In the genomic region with DNA sequence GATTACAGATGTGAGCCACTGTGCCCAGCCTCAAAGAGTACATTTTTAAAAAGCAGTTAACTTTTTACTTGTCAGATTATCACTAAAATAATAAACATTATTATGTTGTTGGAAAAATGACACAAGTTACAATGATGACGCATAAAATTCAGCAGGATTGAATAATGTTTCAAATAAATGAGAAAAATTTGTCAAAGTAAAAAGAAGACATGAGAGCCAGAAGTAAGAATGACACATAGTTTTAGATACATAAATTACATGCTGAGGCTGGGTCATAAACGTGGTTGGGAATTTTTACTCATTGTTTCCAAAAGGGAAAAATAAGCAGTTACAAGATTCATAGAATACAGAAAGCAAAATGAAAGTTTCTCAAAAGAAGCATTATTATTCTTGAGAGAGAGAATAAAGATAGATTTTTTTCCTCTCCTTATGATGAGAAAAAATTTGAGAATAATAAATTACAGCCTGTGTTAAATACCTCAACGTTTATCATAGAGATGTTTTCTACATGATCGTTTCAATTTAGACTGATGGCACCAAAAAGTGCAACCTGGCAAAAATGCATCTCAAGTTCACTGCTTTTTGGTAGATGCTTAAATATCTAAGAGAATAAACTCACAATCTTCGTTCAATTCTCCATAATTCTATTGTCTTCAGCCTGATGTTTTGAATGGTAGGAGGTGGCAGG, we compare ENCODE assay signal across 19 cellular contexts. TPM values are rescaled to one million over a fixed set of nuclear protein-coding genes. Genes with fewer than 3 reads are reported as not detected.
DNase-seq lines count a peak whose midpoint lies in the region; ATAC-seq, FAIRE-seq and TF ChIP-seq lines count a peak whose summit lies in the region.
"Had no signal": no experiment of that assay in that cellular context is flagged by ENCODE, and none has a peak within 500 bp of the region (broad histone marks: within the 10 kb centered on the region; RNA-seq: fewer than 3 reads in every experiment).

No MANE protein-coding gene starts in this region.

- H2AFZ ChIP-seq in astrocyte (ENCODE audit: low read depth, low read length), result no peak overlapping the region

- H3K27me3 ChIP-seq in astrocyte (ENCODE audit: insufficient read depth, low read length), result no peaks in the 10 kb centered on the region
- no peaks in the 10 kb centered on the region for H3K27me3 ChIP-seq in ovary
- H3K27me3 ChIP-seq in MG63, result no peaks in the 10 kb centered on the region
- H3K27me3 ChIP-seq: BLaER1 treated with 17β-estradiol and CSF1 and Interleukin-3, amounts not matched to agents 10 nM and 100 nM; SJCRH30 had no signal

- no peak for ATAC-seq in HG03442 (IDR thresholded peaks at IDR 0.05; ENCODE audit: unreplicated experiment)

- no peak for FAIRE-seq in astrocyte (lab: Jason Lieb, UNC)
- FAIRE-seq: H54 had no signal

- H3K27me3 Mint-ChIP-seq in astrocyte (ENCODE audit: low read depth, unreplicated experiment), result no peaks in the 10 kb centered on the region
- H3K27me3 Mint-ChIP-seq in mesothelial cell of epicardium (ENCODE audit: low read depth), result no peaks in the 10 kb centered on the region

- H3K4me3 ChIP-seq in astrocyte (ENCODE audit: insufficient read depth, low read depth, low read length) (no peak overlapping the region), ovary (no peak overlapping the region), MG63 (no peak overlapping the region)
- H3K4me3 ChIP-seq: BLaER1 treated with 17β-estradiol and CSF1 and Interleukin-3, amounts not matched to agents 10 nM and 100 nM; SJCRH30 had no signal

- H3K4me3 Mint-ChIP-seq in astrocyte (ENCODE audit: unreplicated experiment), result no peak overlapping the region
- H3K4me3 Mint-ChIP-seq in mesothelial cell of epicardium, result no peak overlapping the region

- WGBS in ovary, 3 donors, result 68 to 71% (median 70%) methylated on average over 5 of the region's 5 CpGs

- H3K9me3 ChIP-seq in astrocyte (ENCODE audit: insufficient read depth, low read depth, low read length) (no peaks in the 10 kb centered on the region), ovary (no peaks in the 10 kb centered on the region), MG63 (no peaks in the 10 kb centered on the region)
- H3K9me3 ChIP-seq: BLaER1 treated with 17β-estradiol and CSF1 and Interleukin-3, amounts not matched to agents 10 nM and 100 nM; SJCRH30 had no signal

- no peak overlapping the region for H3K27ac ChIP-seq in astrocyte (ENCODE audit: low read depth, low read length)
- no peak overlapping the region for H3K27ac ChIP-seq in ovary
- H3K27ac ChIP-seq: BLaER1 treated with 17β-estradiol and CSF1 and Interleukin-3, amounts not matched to agents 10 nM and 100 nM; RWPE1; SJCRH30 had no signal

- no peak overlapping the region for H3K4me2 ChIP-seq in astrocyte (ENCODE audit: low read length)
- H3K4me2 ChIP-seq: BLaER1 treated with 17β-estradiol and CSF1 and Interleukin-3, amounts not matched to agents 10 nM and 100 nM had no signal

- no peak for TF ChIP-seq CTCF in astrocyte (IDR thresholded peaks at IDR 0.05; ENCODE audit: insufficient read depth, low read depth, low read length)
- no peak for TF ChIP-seq CTCF in mesothelial cell of epicardium (IDR thresholded peaks at IDR 0.05; ENCODE audit: unreplicated experiment)
- no peak for TF ChIP-seq CTCF in ovary (IDR thresholded peaks at IDR 0.05)

- peak; percentile 31 for DNase-seq in GM03348 (ENCODE audit: low spot score)
- peak; percentile 47 for DNase-seq in astrocyte (ENCODE audit: low read depth)
- no peak for DNase-seq in mesothelial cell of epicardium (ENCODE audit: low spot score in 2 of 2, unreplicated experiment in 2 of 2)
- peak; percentile 65 for DNase-seq in stromal cell of bone marrow (ENCODE audit: low read depth)
- no peak for DNase-seq in ovary
- no peak for DNase-seq in stimulated activated CD4-positive, alpha-beta T cell treated with anti-CD3 and anti-CD28 coated beads, Interleukin-12 subunit alpha, Interleukin-12 subunit beta, amount 100 ng/mL, for 4 hours
- no peak for DNase-seq in MG63
- DNase-seq: NCI-H1092; NCI-H1694; NCI-H2107; NCI-H345; NCI-H526 treated with DMSO at 0.1 percent for 48 hours; NK-92 treated with Interleukin-12 subunit alpha and Interleukin-12 subunit beta, amount 100 ng/mL, for 24 hours; OCI-M1; SJCRH30 had no signal

- H3K36me3 Mint-ChIP-seq in astrocyte (ENCODE audit: low read depth, unreplicated experiment), result no peaks in the 10 kb centered on the region
- peaks cover 22% of the 10 kb centered on the region for H3K36me3 Mint-ChIP-seq in mesothelial cell of epicardium

- H3K4me1 ChIP-seq in astrocyte (ENCODE audit: insufficient read depth, low read length) (no peaks in the 10 kb centered on the region), ovary (ENCODE audit: insufficient read depth) (no peaks in the 10 kb centered on the region)
- H3K4me1 ChIP-seq: BLaER1 treated with 17β-estradiol and CSF1 and Interleukin-3, amounts not matched to agents 10 nM and 100 nM had no signal

- H3K9me3 Mint-ChIP-seq in astrocyte (ENCODE audit: unreplicated experiment), result no peaks in the 10 kb centered on the region
- no peaks in the 10 kb centered on the region for H3K9me3 Mint-ChIP-seq in mesothelial cell of epicardium

- no peaks in the 10 kb centered on the region for H3K79me2 ChIP-seq in astrocyte (ENCODE audit: insufficient read depth, low read length)

- no peak for TF ChIP-seq POLR2A in ovary (IDR thresholded peaks at IDR 0.05)

- H3K4me1 Mint-ChIP-seq in astrocyte (ENCODE audit: low read depth, unreplicated experiment), result peaks cover 3% of the 10 kb centered on the region
- peaks cover 18% of the 10 kb centered on the region for H3K4me1 Mint-ChIP-seq in mesothelial cell of epicardium

- intact Hi-C loops in ovary (cut with DNase I), result loop anchor here in 1 of 4 donors (10.0 kb wide), 1 partner anchor 1246 kb away; no protein-coding TSS in a partner anchor

- H3K9ac ChIP-seq in astrocyte (ENCODE audit: low read length), result no peak overlapping the region
- H3K9ac ChIP-seq: BLaER1 treated with 17β-estradiol and CSF1 and Interleukin-3, amounts not matched to agents 10 nM and 100 nM had no signal

- H3K27ac Mint-ChIP-seq in astrocyte (ENCODE audit: unreplicated experiment) (no peak overlapping the region), mesothelial cell of epicardium (peak overlapping the region; percentile 16)

- H3K36me3 ChIP-seq in astrocyte (ENCODE audit: insufficient read depth, low read length) (no peaks in the 10 kb centered on the region), ovary (no peaks in the 10 kb centered on the region), MG63 (no peaks in the 10 kb centered on the region)
- H3K36me3 ChIP-seq: BLaER1 treated with 17β-estradiol and CSF1 and Interleukin-3, amounts not matched to agents 10 nM and 100 nM; SJCRH30 had no signal

- TF ChIP-seq EP300 in ovary (IDR thresholded peaks at IDR 0.05), result no peak

- no peaks in the 10 kb centered on the region for H4K20me1 ChIP-seq in astrocyte (ENCODE audit: insufficient read depth, low read length)
- H4K20me1 ChIP-seq: BLaER1 treated with 17β-estradiol and CSF1 and Interleukin-3, amounts not matched to agents 10 nM and 100 nM had no signal

RNA-seq across cellular contexts. Expression of a gene that starts 40.4 kb away (rescaled TPM):
- total RNA-seq in astrocyte (1.5 and 2.5 TPM in 2 replicates), mesothelial cell of epicardium (17.1 to 18.6 TPM (median 17.4 TPM) in 3 replicates), ovary (1 to 10 TPM; 3.6 to 9.2 (median 5.5) TPM)
- 10 to 100 TPM in 1 of 2 donors, 1 to 10 TPM in 1; 7.7 to 17.9 TPM for polyA plus RNA-seq in ovary
- 0.92 and 1.5 TPM in 2 replicates for total RNA-seq in MG63 (2014; rRNA removed; shearing (Covaris generic); ENCODE audit: low replicate concordance)

Comparison
In these comparisons a context has a peak if more than half of its experiments do, and no peak if none do; other contexts are left out.
1. DNase-seq: peak in GM03348 (single experiment), astrocyte (single experiment) and stromal cell of bone marrow (single experiment); none in mesothelial cell of epicardium (0 of 2), ovary (0 of 5), stimulated activated CD4-positive, alpha-beta T cell treated with anti-CD3 and anti-CD28 coated beads, Interleukin-12 subunit alpha, Interleukin-12 subunit beta, amount 100 ng/mL, for 4 hours (single experiment) and MG63 (single experiment).